Comparison of ENCODE assay signal across 17 cellular contexts in genomic region chr17:40625311-40625710, GRCh38. TPM values are rescaled to one million over a fixed set of nuclear protein-coding genes. Genes with fewer than 3 reads are reported as not detected.
DNase-seq lines count a peak whose midpoint lies in the region; ATAC-seq and TF ChIP-seq lines count a peak whose summit lies in the region.
"Had no signal": no experiment of that assay in that cellular context is flagged by ENCODE, and none has a peak within 500 bp of the region (broad histone marks: within the 10 kb centered on the region; RNA-seq: fewer than 3 reads in every experiment).

No MANE protein-coding gene starts in this region.

- H3K23ac ChIP-seq in mesenchymal stem cell (ENCODE audit: low read length in 2 of 2) = no peak overlapping the region

- CTCF ChIA-PET in Calu3 (lab: Charles Lee) (interaction anchor here (0.8 to 12.5 kb wide), 20 partner anchors 9 to 1040 kb away, joined by 3 to 262 read pairs (median 3); partner anchors contain the start of genes IGFBP4, KRT222, KRT25 and SMARCE1), A673 (lab: Charles Lee) (no interaction called here)

- H2BK120ac ChIP-seq in mesenchymal stem cell (ENCODE audit: low read depth, low read length) = no peak overlapping the region

- no peak overlapping the region for H2BK5ac ChIP-seq in mesenchymal stem cell (ENCODE audit: low read depth, low read length, poor library complexity, severe bottlenecking)

- H3K4ac ChIP-seq in mesenchymal stem cell (ENCODE audit: low read depth in 1 of 2, low read length in 2 of 2) = no peak overlapping the region

- H3K9me3 ChIP-seq in T-helper 17 cell (ENCODE audit: control insufficient read depth, low read length, poor library complexity, severe bottlenecking) (no peaks in the 10 kb centered on the region), mesenchymal stem cell (ENCODE audit: control insufficient read depth, low read length) (no peaks in the 10 kb centered on the region), A673 (ENCODE audit: low read depth, low read length, poor library complexity, severe bottlenecking) (no peaks in the 10 kb centered on the region)

- no peak overlapping the region for H3K14ac ChIP-seq in mesenchymal stem cell (ENCODE audit: low read length in 2 of 2)

- BruUV-seq in Calu3 (replicated peaks; lab: Mats Ljungman, UMichigan) = no TSS peak
- BruUV-seq in A673 (replicated peaks; lab: Mats Ljungman, UMichigan) = no TSS peak

- H3K9me3 Mint-ChIP-seq in Calu3 (ENCODE audit: low read depth, unreplicated experiment) (no peaks in the 10 kb centered on the region), IgD-negative memory B cell (no peaks in the 10 kb centered on the region)

- no peak overlapping the region for H3K18ac ChIP-seq in mesenchymal stem cell (ENCODE audit: low read depth in 1 of 2, low read length in 2 of 2)

- 92% methylated on average over 4 of the region's 5 CpGs for WGBS in mesenchymal stem cell

- intact Hi-C loops in Calu3 (cut with micrococcal nuclease; ENCODE audit: unreplicated experiment) = no loop called here
- intact Hi-C loops in A673 (cut with micrococcal nuclease; ENCODE audit: unreplicated experiment) = no loop called here

- H2AFZ ChIP-seq in mesenchymal stem cell (ENCODE audit: low read depth, low read length) = no peak overlapping the region

- DNase-seq in Calu3 (peak; percentile 4), T-helper 17 cell (no peak), mesenchymal stem cell (no peak), A673 (ENCODE audit: low spot score) (no peak), NCI-H1092 treated with DMSO at 0.1 percent for 48 hours (lab: John Stamatoyannopoulos, UW) (no peak), MV-4-11 (lab: John Stamatoyannopoulos, UW) (no peak), globus pallidus (ENCODE audit: low spot score) (no peak)
- DNase-seq: DMS 273 treated with DMSO at 0.1 percent for 48 hours, HCEC 1CT, NCI-H1092, NCI-H1694 treated with DMSO at 0.1 percent for 48 hours, SHP77 had no signal

- H3K27me3 ChIP-seq in mesenchymal stem cell (ENCODE audit: control insufficient read depth in 1 of 2, insufficient read depth in 1 of 2, low read length in 2 of 2) (no peaks in the 10 kb centered on the region), A673 (replicated peaks; ENCODE audit: insufficient read depth, low read depth, low read length, poor library complexity) (no peaks in the 10 kb centered on the region)

- H3K27ac ChIP-seq in mesenchymal stem cell (ENCODE audit: low read length, poor library complexity, severe bottlenecking) = no peak overlapping the region
- H3K27ac ChIP-seq in A673 (ENCODE audit: low read depth, low read length, poor library complexity, severe bottlenecking) = no peak overlapping the region

- H4K91ac ChIP-seq in mesenchymal stem cell (ENCODE audit: low read length) = no peak overlapping the region

- peaks cover 7 to 36% of the 10 kb centered on the region in 2 experiments for H3K36me3 ChIP-seq in mesenchymal stem cell (ENCODE audit: control insufficient read depth in 1 of 2, insufficient read depth in 2 of 2, low read depth in 1 of 2, low read length in 2 of 2)
- H3K36me3 ChIP-seq in A673 (ENCODE audit: insufficient read depth, low read length, poor library complexity, severe bottlenecking) = peaks cover 17% of the 10 kb centered on the region

- H3K9ac ChIP-seq in mesenchymal stem cell (ENCODE audit: low read length) = no peak overlapping the region

- H3K4me3 ChIP-seq in mesenchymal stem cell (ENCODE audit: insufficient read depth in 1 of 2, low read depth in 1 of 2, low read length in 2 of 2) = no peak overlapping the region
- no peak overlapping the region for H3K4me3 ChIP-seq in A673 (ENCODE audit: low read depth, low read length, poor library complexity, severe bottlenecking)

- H3K4me1 ChIP-seq in mesenchymal stem cell (ENCODE audit: control insufficient read depth, insufficient read depth, low read depth, low read length) = no peaks in the 10 kb centered on the region
- peaks cover 6% of the 10 kb centered on the region for H3K4me1 ChIP-seq in A673 (ENCODE audit: insufficient read depth, low read length, poor library complexity, severe bottlenecking)

- no peak overlapping the region for H4K8ac ChIP-seq in mesenchymal stem cell (ENCODE audit: low read length)

- H3K4me2 ChIP-seq in mesenchymal stem cell (ENCODE audit: low read length, poor library complexity, severe bottlenecking) = no peak overlapping the region

- H2BK12ac ChIP-seq in mesenchymal stem cell (ENCODE audit: low read length in 2 of 2) = no peak overlapping the region

- peak overlapping the region; percentile 6 for H3K27ac Mint-ChIP-seq in Calu3 (ENCODE audit: unreplicated experiment)
- peak overlapping the region in 2 of 3 donors; percentile 22 to 62 for H3K27ac Mint-ChIP-seq in IgD-negative memory B cell
- peak overlapping the region; percentile 32 for H3K27ac Mint-ChIP-seq in T-helper 17 cell

- TF ChIP-seq CTCF in Calu3 (IDR thresholded peaks at IDR 0.05; ENCODE audit: unreplicated experiment) = no peak
- no peak for TF ChIP-seq CTCF in A673 (conservative IDR thresholded peaks at IDR 0.05; ENCODE audit: low read depth, low read length)

- H2BK15ac ChIP-seq in mesenchymal stem cell (ENCODE audit: low read depth, poor library complexity, severe bottlenecking) = no peak overlapping the region

- peak overlapping the region; percentile 59 for H2AK5ac ChIP-seq in mesenchymal stem cell (ENCODE audit: low read length, severe bottlenecking)

- peaks cover 46% of the 10 kb centered on the region for H3K36me3 Mint-ChIP-seq in Calu3 (ENCODE audit: insufficient read depth, unreplicated experiment)
- peaks cover 4% of the 10 kb centered on the region for H3K36me3 Mint-ChIP-seq in IgD-negative memory B cell
- peaks cover 3% of the 10 kb centered on the region for H3K36me3 Mint-ChIP-seq in T-helper 17 cell (ENCODE audit: low read depth)

- H3K27me3 Mint-ChIP-seq in Calu3 (ENCODE audit: unreplicated experiment) = peaks cover 31% of the 10 kb centered on the region
- no peaks in the 10 kb centered on the region for H3K27me3 Mint-ChIP-seq in IgD-negative memory B cell
- no peaks in the 10 kb centered on the region for H3K27me3 Mint-ChIP-seq in T-helper 17 cell

- POLR2A ChIA-PET in A673 (lab: Charles Lee; ENCODE audit: low non-redundant PET) = no interaction called here

- H3K79me1 ChIP-seq in mesenchymal stem cell (replicated peaks; ENCODE audit: low read length, poor library complexity, severe bottlenecking) = no peaks in the 10 kb centered on the region

- H3K4me1 Mint-ChIP-seq in Calu3 (ENCODE audit: low read depth, unreplicated experiment) = peaks cover 3% of the 10 kb centered on the region
- H3K4me1 Mint-ChIP-seq in IgD-negative memory B cell = peaks cover 30 to 47% (median 35%) of the 10 kb centered on the region in 3 donors
- H3K4me1 Mint-ChIP-seq in T-helper 17 cell = peaks cover 22% of the 10 kb centered on the region

- ATAC-seq in T-helper 17 cell = no peak
- ATAC-seq: Panc1 had no signal

- H3K4me3 Mint-ChIP-seq in Calu3 (ENCODE audit: low read depth, unreplicated experiment) (no peak overlapping the region), IgD-negative memory B cell (no peak overlapping the region), T-helper 17 cell (no peak overlapping the region)

RNA-seq across cellular contexts. Expression of gene SMARCE1, which starts 22.3 kb away (rescaled TPM):
- 755 and 768 TPM in 2 replicates for total RNA-seq in Calu3 (2022)
- polyA plus RNA-seq in IgD-negative memory B cell = 221 TPM
- 10 to 100 TPM; 60.0 to 77.5 TPM for total RNA-seq in T-helper 17 cell
- polyA plus RNA-seq in mesenchymal stem cell (2013, experiment 1 of 2) = 113 TPM
- polyA plus RNA-seq in mesenchymal stem cell (2013, experiment 2 of 2) = 111 TPM
- 91.4 and 108 TPM in 2 replicates for total RNA-seq in A673 (2021)

RNA-seq across cellular contexts. Expression of gene KRT222, which starts 39.7 kb away (rescaled TPM):
- total RNA-seq in Calu3 (2022) (not detected in 2 replicates), T-helper 17 cell (not detected), A673 (2021) (not detected in 2 replicates)
- polyA plus RNA-seq in IgD-negative memory B cell = not detected
- not detected for polyA plus RNA-seq in mesenchymal stem cell (2013, experiment 1 of 2)
- polyA plus RNA-seq in mesenchymal stem cell (2013, experiment 2 of 2) = not detected
- total RNA-seq: HT1080 had no signal
- polyA plus RNA-seq: AG04450, BJ had no signal
